13 cellular contexts compared by ENCODE assay signal in genomic region chr2:231455222-231455621, GRCh38. TPM values are rescaled to one million over a fixed set of nuclear protein-coding genes. Genes with fewer than 3 reads are reported as not detected.
DNase-seq lines count a peak whose midpoint lies in the region; ATAC-seq and TF ChIP-seq lines count a peak whose summit lies in the region.
"Had no signal": no experiment of that assay in that cellular context is flagged by ENCODE, and none has a peak within 500 bp of the region (broad histone marks: within the 10 kb centered on the region; RNA-seq: fewer than 3 reads in every experiment).

No MANE protein-coding gene starts in this region.

- H3K36me3 Mint-ChIP-seq in activated T-helper 17 cell treated with anti-CD3 and anti-CD28 coated beads, Interleukin-2, amount 50 U/mL, for 72 hours (ENCODE audit: low read depth) = peaks cover 90% of the 10 kb centered on the region
- H3K36me3 Mint-ChIP-seq in naive B cell = peaks cover 24 to 29% of the 10 kb centered on the region in 2 donors

- peaks cover 20% of the 10 kb centered on the region for H3K4me1 Mint-ChIP-seq in activated T-helper 17 cell treated with anti-CD3 and anti-CD28 coated beads, Interleukin-2, amount 50 U/mL, for 72 hours
- peaks cover 12 to 21% (median 15%) of the 10 kb centered on the region in 3 donors for H3K4me1 Mint-ChIP-seq in naive B cell

- peak; percentile 13 for DNase-seq in DMS53 (lab: John Stamatoyannopoulos, UW)
- DNase-seq in DMS53 treated with DMSO at 0.1 percent for 48 hours (lab: John Stamatoyannopoulos, UW; ENCODE audit: unreplicated experiment) = no peak
- no peak for DNase-seq in naive B cell
- no peak for DNase-seq in hypothalamus (lab: John Stamatoyannopoulos, UW)
- no peak for DNase-seq in iPS-NIHi11 (ENCODE audit: low spot score)
- DNase-seq: 8988T, NCI-H2029 treated with DMSO at 0.1 percent for 48 hours, NCI-H82, stomach had no signal

- no peaks in the 10 kb centered on the region for H3K9me3 Mint-ChIP-seq in activated T-helper 17 cell treated with anti-CD3 and anti-CD28 coated beads, Interleukin-2, amount 50 U/mL, for 72 hours
- H3K9me3 Mint-ChIP-seq in naive B cell = no peaks in the 10 kb centered on the region

- TF ChIP-seq POLR2A in GM18951 (IDR thresholded peaks at IDR 0.05; ENCODE audit: extremely low read depth, insufficient read depth, insufficient read length) = peak; percentile 3

- in situ Hi-C loops in GM18951 (cut with MboI; ENCODE audit: low sequenced_read_pairs, unreplicated experiment) = no loop called here

- ATAC-seq in activated T-helper 17 cell treated with anti-CD3 and anti-CD28 coated beads, Interleukin-2, amount 50 U/mL, for 72 hours (replicated peaks) = no peak
- no peak for ATAC-seq in naive B cell (ENCODE audit: low read depth in 2 of 2)
- no peak for ATAC-seq in GM18907 (IDR thresholded peaks at IDR 0.05; ENCODE audit: unreplicated experiment)

- peak overlapping the region; percentile 4 for H3K4me3 Mint-ChIP-seq in activated T-helper 17 cell treated with anti-CD3 and anti-CD28 coated beads, Interleukin-2, amount 50 U/mL, for 72 hours
- peak overlapping the region in 2 of 8 donors; percentile 2 to 16 for H3K4me3 Mint-ChIP-seq in naive B cell

- H3K27me3 Mint-ChIP-seq in activated T-helper 17 cell treated with anti-CD3 and anti-CD28 coated beads, Interleukin-2, amount 50 U/mL, for 72 hours = no peaks in the 10 kb centered on the region
- no peaks in the 10 kb centered on the region for H3K27me3 Mint-ChIP-seq in naive B cell

- peak overlapping the region; percentile 85 for H3K27ac Mint-ChIP-seq in activated T-helper 17 cell treated with anti-CD3 and anti-CD28 coated beads, Interleukin-2, amount 50 U/mL, for 72 hours
- peak overlapping the region in 4 of 6 donors; percentile 41 to 84 (median 74) for H3K27ac Mint-ChIP-seq in naive B cell

RNA-seq across cellular contexts. Expression of gene NCL, which starts 9.1 kb away (rescaled TPM):
- 100 to 1,000 TPM; 476 to 986 TPM for total RNA-seq in activated T-helper 17 cell treated with anti-CD3 and anti-CD28 coated beads, Interleukin-2, amount 50 U/mL, for 72 hours
- polyA plus RNA-seq in naive B cell (ENCODE audit: low read depth in 6 of 6) = 100 to 1,000 TPM; 176 to 589 (median 428) TPM

RNA-seq across cellular contexts. Expression of gene B3GNT7, which starts 59.7 kb away (rescaled TPM):
- under 1 TPM in 1 of 2 donors, not detected in 1; 0.19 TPM for total RNA-seq in activated T-helper 17 cell treated with anti-CD3 and anti-CD28 coated beads, Interleukin-2, amount 50 U/mL, for 72 hours
- polyA plus RNA-seq in naive B cell (ENCODE audit: low read depth in 6 of 6) = 1 to 10 TPM in 4 of 6 donors, under 1 TPM in 2; 0.35 to 2.3 (median 1.2) TPM
- total RNA-seq: LHCN-M2 had no signal
